Comparison of ENCODE assay signal across 9 cellular contexts in genomic region chr2:179031731-179032408, GRCh38. TPM values are rescaled to one million over a fixed set of nuclear protein-coding genes. Genes with fewer than 3 reads are reported as not detected.
DNase-seq lines count a peak whose midpoint lies in the region; ATAC-seq and TF ChIP-seq lines count a peak whose summit lies in the region.
"Had no signal": no experiment of that assay in that cellular context is flagged by ENCODE, and none has a peak within 500 bp of the region (broad histone marks: within the 10 kb centered on the region; RNA-seq: fewer than 3 reads in every experiment).

No MANE protein-coding gene starts in this region.

- peaks cover 13% of the 10 kb centered on the region for H3K36me3 Mint-ChIP-seq in nephron progenitor cell (ENCODE audit: low read depth)

- POLR2A ChIA-PET in GM10248 (lab: Yijun Ruan, JAX), result interaction anchor here (1.0 kb wide), 1 partner anchor 10 kb away, joined by 4 read pairs; no protein-coding TSS in a partner anchor

- TF ChIP-seq CTCF in GM10248 (IDR thresholded peaks at IDR 0.05; ENCODE audit: control extremely low read depth, extremely low read depth, low read depth, missing control alignments) (no peak), astrocyte of the spinal cord (IDR thresholded peaks at IDR 0.05; ENCODE audit: low read depth, low read length) (no peak), thoracic aorta (IDR thresholded peaks at IDR 0.05) (no peak), nephron progenitor cell (IDR thresholded peaks at IDR 0.05) (no peak)

- H3K9me3 Mint-ChIP-seq in nephron progenitor cell, result peaks cover 19% of the 10 kb centered on the region

- H3K4me1 ChIP-seq in thoracic aorta (ENCODE audit: control insufficient read depth in 1 of 2, low read depth in 2 of 2), result no peaks in the 10 kb centered on the region
- H3K4me1 ChIP-seq: lower lobe of right lung had no signal

- DNase-seq in GM10248 (ENCODE audit: extremely low spot score) (peak; percentile 29), HT1080 (ENCODE audit: low read depth) (peak; percentile 50), astrocyte of the spinal cord (ENCODE audit: low read depth, low spot score) (peak; percentile 48), thoracic aorta (ENCODE audit: low spot score) (no peak), UCSD-AML1 (lab: John Stamatoyannopoulos, UW; ENCODE audit: unreplicated experiment) (no peak), AG08395 (ENCODE audit: low spot score) (no peak), nephron progenitor cell (no peak)
- DNase-seq: lower lobe of right lung had no signal

- H3K27me3 Mint-ChIP-seq in nephron progenitor cell (ENCODE audit: low read depth, poor library complexity), result peaks cover 2% of the 10 kb centered on the region

- ATAC-seq in GM21423 (IDR thresholded peaks at IDR 0.05; ENCODE audit: unreplicated experiment) (peak; percentile 96), thoracic aorta (ENCODE audit: insufficient number of reproducible peaks, low FRiP score, low read depth) (no peak)

- H3K4me3 ChIP-seq in astrocyte of the spinal cord (ENCODE audit: low read depth, low read length), result no peak overlapping the region
- H3K4me3 ChIP-seq in thoracic aorta, result peak overlapping the region; percentile 37
- H3K4me3 ChIP-seq: lower lobe of right lung had no signal

- in situ Hi-C loops in astrocyte of the spinal cord (cut with HindIII; ENCODE audit: low sequenced_read_pairs), result no loop called here

- H3K27ac ChIP-seq in thoracic aorta, result no peak overlapping the region
- H3K27ac ChIP-seq: lower lobe of right lung had no signal

- no peaks in the 10 kb centered on the region for H3K27me3 ChIP-seq in thoracic aorta (replicated peaks; ENCODE audit: insufficient read depth)

- peaks cover 7% of the 10 kb centered on the region for H3K4me1 Mint-ChIP-seq in nephron progenitor cell

- no peaks in the 10 kb centered on the region for H3K9me3 ChIP-seq in thoracic aorta
- H3K9me3 ChIP-seq: lower lobe of right lung had no signal

- H3K36me3 ChIP-seq in thoracic aorta, result no peaks in the 10 kb centered on the region
- H3K36me3 ChIP-seq: lower lobe of right lung had no signal

- CTCF ChIA-PET in GM10248 (lab: Yijun Ruan, JAX), result interaction anchor here (0.8 to 6.9 kb wide), 4 partner anchors 11 to 141 kb away, joined by 3 to 68 read pairs (median 4); no protein-coding TSS in a partner anchor

- no peak overlapping the region for H3K4me3 Mint-ChIP-seq in nephron progenitor cell

- no peak overlapping the region for H3K27ac Mint-ChIP-seq in nephron progenitor cell

RNA-seq across cellular contexts. Expression of gene CCDC141, which starts 18.1 kb away (rescaled TPM):
- not detected in 2 replicates for total RNA-seq in HT1080 (2014; rRNA removed; shearing (Covaris generic))
- polyA plus RNA-seq in HT1080 (2015; cell fraction: cytosol; rRNA removed), result 0.01 TPM in 1 of 2 replicates, not detected in the other
- not detected in 2 replicates for polyA plus RNA-seq in HT1080 (2015; cell fraction: nucleus; rRNA removed)
- total RNA-seq in thoracic aorta, result 1 to 10 TPM; 2.4 to 4.8 TPM

Comparison
In these comparisons a context has a peak if more than half of its experiments do, and no peak if none do; other contexts are left out.
1. DNase-seq: peak in GM10248 (single experiment), HT1080 (single experiment) and astrocyte of the spinal cord (single experiment); none in thoracic aorta (single experiment), UCSD-AML1 (single experiment), AG08395 (single experiment) and nephron progenitor cell (single experiment).